10 cellular contexts compared by ENCODE assay signal in the genomic region with DNA sequence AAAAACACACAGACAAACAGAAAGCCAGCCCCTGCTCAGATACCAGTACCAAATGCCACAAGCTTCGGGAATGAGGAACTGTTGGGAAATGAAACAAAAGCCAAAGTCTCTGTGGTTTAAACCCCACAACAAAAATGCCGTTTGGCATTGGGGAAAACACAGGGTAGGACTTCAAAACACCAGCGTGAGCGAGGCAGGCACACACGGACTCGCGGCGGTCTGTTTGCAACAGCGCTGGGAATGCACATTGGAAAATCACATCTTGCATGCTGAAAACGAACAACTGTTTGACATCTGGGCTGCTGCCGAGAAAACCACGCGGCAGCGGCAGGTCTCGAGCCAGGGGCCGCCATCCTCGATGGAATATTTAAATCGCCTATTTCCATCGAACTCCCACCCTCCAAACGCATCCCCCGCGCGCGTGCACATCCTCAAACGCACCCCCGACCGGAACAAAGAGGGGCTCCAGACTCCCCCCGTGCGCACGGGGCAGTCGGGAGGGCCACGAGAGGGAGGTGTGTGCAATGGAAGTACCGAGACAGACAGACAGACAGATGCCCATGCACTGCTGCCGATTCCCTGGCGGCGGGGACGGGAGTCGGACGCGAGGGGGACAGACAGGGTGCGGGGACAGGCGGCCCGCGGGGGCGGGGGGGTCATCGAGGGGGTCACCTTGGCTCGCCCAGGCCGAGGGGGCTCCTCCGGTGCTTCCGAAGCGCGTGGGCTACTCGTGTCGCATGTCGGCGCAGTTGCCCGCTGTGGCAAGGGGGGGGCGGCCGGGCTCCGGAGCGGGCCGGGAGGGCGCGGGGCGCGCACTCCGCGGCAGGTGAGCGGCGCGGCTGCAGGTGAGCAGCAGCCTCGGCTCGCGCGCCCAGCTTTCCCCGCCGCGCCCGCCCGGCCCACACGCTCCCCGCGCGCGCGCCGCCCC. TPM values are rescaled to one million over a fixed set of nuclear protein-coding genes. Genes with fewer than 3 reads are reported as not detected.
A peak's percentile ranks its signal among the peaks of the same experiment; 100 is the strongest.
DNase-seq lines count a peak whose midpoint lies in the region; ATAC-seq and TF ChIP-seq lines count a peak whose summit lies in the region.
"Had no signal": no experiment of that assay in that cellular context is flagged by ENCODE, and none has a peak within 500 bp of the region (broad histone marks: within the 10 kb centered on the region; RNA-seq: fewer than 3 reads in every experiment).

A gene with protein sequence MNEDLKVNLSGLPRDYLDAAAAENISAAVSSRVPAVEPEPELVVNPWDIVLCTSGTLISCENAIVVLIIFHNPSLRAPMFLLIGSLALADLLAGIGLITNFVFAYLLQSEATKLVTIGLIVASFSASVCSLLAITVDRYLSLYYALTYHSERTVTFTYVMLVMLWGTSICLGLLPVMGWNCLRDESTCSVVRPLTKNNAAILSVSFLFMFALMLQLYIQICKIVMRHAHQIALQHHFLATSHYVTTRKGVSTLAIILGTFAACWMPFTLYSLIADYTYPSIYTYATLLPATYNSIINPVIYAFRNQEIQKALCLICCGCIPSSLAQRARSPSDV (minus strand): TSS at position 880 of the 928 bp plus-strand sequence. CDS start 959 bp downstream, outside the sequence.

- TF ChIP-seq POLR2A in GM18505 (IDR thresholded peaks at IDR 0.05; ENCODE audit: borderline replicate concordance, extremely low read depth, insufficient read depth, insufficient read length), result no peak

- H3K4me3 ChIP-seq in cardiac muscle cell (peak within 1 kb of the TSS; percentile 32), mesenchymal stem cell (ENCODE audit: insufficient read depth in 1 of 2, low read depth in 1 of 2, low read length in 2 of 2) (peak within 1 kb of the TSS in 1 of 2 experiments; percentile 66), upper lobe of right lung (peak within 1 kb of the TSS; percentile 17)

- BruUV-seq in MCF 10A (replicated peaks; lab: Mats Ljungman, UMichigan), result no TSS peak

- H2BK15ac ChIP-seq in mesenchymal stem cell (ENCODE audit: low read depth, poor library complexity, severe bottlenecking), result no peak within 1 kb of the TSS

- intact Hi-C loops in left ventricle myocardium superior (cut with micrococcal nuclease) (no loop called here), MCF 10A (cut with micrococcal nuclease) (no loop called here), upper lobe of right lung (cut with DNase I) (no loop called here)

- no peaks in the 10 kb centered on the region for H3K79me1 ChIP-seq in mesenchymal stem cell (replicated peaks; ENCODE audit: low read length, poor library complexity, severe bottlenecking)

- H3K4me1 ChIP-seq in cardiac muscle cell (ENCODE audit: low read depth) (no peaks in the 10 kb centered on the region), mesenchymal stem cell (ENCODE audit: control insufficient read depth, insufficient read depth, low read depth, low read length) (peaks cover 7% of the 10 kb centered on the region), upper lobe of right lung (no peaks in the 10 kb centered on the region)

- 2% methylated on average over 66 of the region's 87 CpGs for WGBS in mesenchymal stem cell

- H2BK120ac ChIP-seq in mesenchymal stem cell (ENCODE audit: low read depth, low read length), result no peak within 1 kb of the TSS

- DNase-seq in cardiac muscle cell (ENCODE audit: low read depth in 1 of 2, low spot score in 1 of 2), result peak; percentile 22 to 27
- DNase-seq in left ventricle myocardium superior, result no peak
- DNase-seq in MCF 10A (ENCODE audit: unreplicated experiment), result no peak
- no peak for DNase-seq in mesenchymal stem cell
- DNase-seq in upper lobe of right lung, result no peak
- no peak for DNase-seq in iPS-NIHi7 (ENCODE audit: extremely low spot score)
- DNase-seq: activated naive CD4-positive, alpha-beta T cell treated with Interleukin-2 at 50 U/mL for 16 hours had no signal

- H2AFZ ChIP-seq in mesenchymal stem cell (ENCODE audit: low read depth, low read length), result no peak within 1 kb of the TSS

- no peaks in the 10 kb centered on the region for H3K9me3 Mint-ChIP-seq in MCF 10A (ENCODE audit: unreplicated experiment)

- POLR2A ChIA-PET in MCF 10A (lab: Yijun Ruan, JAX), result interaction anchor here (0.8 kb wide), 1 partner anchor 10 kb away, joined by 4 read pairs; no protein-coding TSS in a partner anchor

- CTCF ChIA-PET in MCF 10A (lab: Yijun Ruan, JAX), result interaction anchor here (0.9 to 1.0 kb wide), 2 partner anchors 10 to 172 kb away, joined by 3 read pairs; no protein-coding TSS in a partner anchor

- H3K23ac ChIP-seq in mesenchymal stem cell (ENCODE audit: low read length in 2 of 2), result no peak within 1 kb of the TSS

- H4K91ac ChIP-seq in mesenchymal stem cell (ENCODE audit: low read length), result no peak within 1 kb of the TSS

- H3K27me3 ChIP-seq in cardiac muscle cell, result peaks cover 100% of the 10 kb centered on the region
- H3K27me3 ChIP-seq in mesenchymal stem cell (ENCODE audit: control insufficient read depth in 1 of 2, insufficient read depth in 1 of 2, low read length in 2 of 2), result peaks cover 55 to 84% of the 10 kb centered on the region in 2 experiments
- H3K27me3 ChIP-seq in upper lobe of right lung, result peaks cover 46% of the 10 kb centered on the region

- H3K27ac ChIP-seq in cardiac muscle cell (no peak within 1 kb of the TSS), mesenchymal stem cell (ENCODE audit: low read length, poor library complexity, severe bottlenecking) (no peak within 1 kb of the TSS), upper lobe of right lung (no peak within 1 kb of the TSS)

- no peak within 1 kb of the TSS for H3K4ac ChIP-seq in mesenchymal stem cell (ENCODE audit: low read depth in 1 of 2, low read length in 2 of 2)

- peaks cover 90% of the 10 kb centered on the region for H3K27me3 Mint-ChIP-seq in MCF 10A (ENCODE audit: insufficient read depth, unreplicated experiment)

- H3K27ac Mint-ChIP-seq in MCF 10A (ENCODE audit: low read depth, unreplicated experiment), result no peak within 1 kb of the TSS

- ATAC-seq in left ventricle myocardium superior (no peak), upper lobe of right lung (peak; percentile 36), GM18505 (IDR thresholded peaks at IDR 0.05; ENCODE audit: unreplicated experiment) (no peak), HG03354 (IDR thresholded peaks at IDR 0.05; ENCODE audit: poor library complexity, severe bottlenecking, unreplicated experiment) (no peak)

- H3K9ac ChIP-seq in mesenchymal stem cell (ENCODE audit: low read length), result no peak within 1 kb of the TSS

- H4K8ac ChIP-seq in mesenchymal stem cell (ENCODE audit: low read length), result no peak within 1 kb of the TSS

- no peaks in the 10 kb centered on the region for H3K36me3 Mint-ChIP-seq in MCF 10A (ENCODE audit: insufficient read depth, unreplicated experiment)

- no peak within 1 kb of the TSS for H3K18ac ChIP-seq in mesenchymal stem cell (ENCODE audit: low read depth in 1 of 2, low read length in 2 of 2)

- H2BK5ac ChIP-seq in mesenchymal stem cell (ENCODE audit: low read depth, low read length, poor library complexity, severe bottlenecking), result no peak within 1 kb of the TSS

- peak within 1 kb of the TSS; percentile 36 for H3K4me2 ChIP-seq in mesenchymal stem cell (ENCODE audit: low read length, poor library complexity, severe bottlenecking)

- H3K14ac ChIP-seq in mesenchymal stem cell (ENCODE audit: low read length in 2 of 2), result no peak within 1 kb of the TSS

- H3K36me3 ChIP-seq in cardiac muscle cell (no peaks in the 10 kb centered on the region), mesenchymal stem cell (ENCODE audit: control insufficient read depth in 1 of 2, insufficient read depth in 2 of 2, low read depth in 1 of 2, low read length in 2 of 2) (no peaks in the 10 kb centered on the region), upper lobe of right lung (no peaks in the 10 kb centered on the region)

- H3K4me1 Mint-ChIP-seq in MCF 10A (ENCODE audit: insufficient read depth, unreplicated experiment), result no peaks in the 10 kb centered on the region

- TF ChIP-seq CTCF in cardiac muscle cell (IDR thresholded peaks at IDR 0.05; ENCODE audit: low read depth, low read length) (no peak), MCF 10A (IDR thresholded peaks at IDR 0.05; ENCODE audit: unreplicated experiment) (no peak), upper lobe of right lung (IDR thresholded peaks at IDR 0.05) (no peak)

- peak within 1 kb of the TSS; percentile 35 for H3K4me3 Mint-ChIP-seq in MCF 10A (ENCODE audit: unreplicated experiment)

- no peak within 1 kb of the TSS for H2AK5ac ChIP-seq in mesenchymal stem cell (ENCODE audit: low read length, severe bottlenecking)

- H2BK12ac ChIP-seq in mesenchymal stem cell (ENCODE audit: low read length in 2 of 2), result no peak within 1 kb of the TSS

- no peaks in the 10 kb centered on the region for H3K9me3 ChIP-seq in cardiac muscle cell (ENCODE audit: low read depth)
- H3K9me3 ChIP-seq in mesenchymal stem cell (ENCODE audit: control insufficient read depth, low read length), result peaks cover 3% of the 10 kb centered on the region
- H3K9me3 ChIP-seq in upper lobe of right lung, result no peaks in the 10 kb centered on the region

RNA-seq across cellular contexts. Expression of the gene that starts here (rescaled TPM):
- total RNA-seq in cardiac muscle cell (not detected in 2 replicates), left ventricle myocardium superior (0.15 TPM), MCF 10A (2022) (not detected in 2 replicates), upper lobe of right lung (not detected)
- polyA plus RNA-seq in cardiac muscle cell, result not detected in 2 replicates
- not detected for polyA plus RNA-seq in mesenchymal stem cell (2013, experiment 1 of 2)
- polyA plus RNA-seq in mesenchymal stem cell (2013, experiment 2 of 2), result not detected
- total RNA-seq: Daoy had no signal

Comparison
In these comparisons a context has a peak if more than half of its experiments do, and no peak if none do; other contexts are left out.
1. Peak in DNase-seq and H3K4me3 ChIP-seq in cardiac muscle cell; RNA of the gene not detected or under 1 TPM.
2. Peak in ATAC-seq and H3K4me3 ChIP-seq in upper lobe of right lung; RNA of the gene not detected or under 1 TPM.